26 cellular contexts compared by ENCODE assay signal in the genomic region with DNA sequence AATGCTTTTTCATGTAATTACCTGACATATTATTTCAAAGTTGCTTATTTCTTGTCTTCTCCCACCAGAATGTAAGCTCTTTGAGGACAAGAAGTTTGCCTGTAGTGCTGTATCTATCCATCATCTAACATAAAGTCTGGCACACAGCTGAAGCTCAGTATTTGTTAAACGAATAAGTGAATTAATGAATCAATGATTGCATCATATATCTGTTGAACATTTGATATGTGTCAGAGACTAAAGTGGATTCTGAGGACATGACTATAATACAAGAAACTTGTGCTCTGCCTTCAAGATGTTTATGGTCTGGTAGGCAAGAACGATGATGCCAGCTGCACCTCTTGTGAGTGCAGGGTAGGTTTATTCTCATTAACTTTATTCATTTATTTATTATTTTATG.
"Had no signal": no experiment of that assay in that cellular context is flagged by ENCODE, and none has a peak within 500 bp of the region (broad histone marks: within the 10 kb centered on the region; RNA-seq: fewer than 3 reads in every experiment).

No MANE protein-coding gene starts in this region.

- H3K4me1 ChIP-seq: stomach, testis, thyroid gland, tibial nerve, transverse colon, upper lobe of left lung, upper lobe of right lung, uterus, vagina had no signal

- FAIRE-seq: urothelium cell line had no signal

- DNase-seq: stimulated activated CD4-positive, alpha-beta T cell treated with anti-CD3 and anti-CD28 coated beads, Interleukin-2, amount 100 ng/mL, for 48 hours; stimulated activated CD4-positive, alpha-beta T cell treated with anti-CD3 and anti-CD28 coated beads, Interleukin-4, amount 100 ng/mL, for 1 hour; stimulated activated CD4-positive, alpha-beta T cell treated with anti-CD3 and anti-CD28 coated beads, Interleukin-4, amount 100 ng/mL, for 24 hours; stimulated activated CD4-positive, alpha-beta T cell treated with anti-CD3 and anti-CD28 coated beads, Interleukin-4, amount 100 ng/mL, for 4 hours; stimulated activated CD8-positive, alpha-beta memory T cell treated with anti-CD3 and anti-CD28 coated beads, Interleukin-4, amount 100 ng/mL, for 48 hours; stimulated activated naive B cell treated with anti-CD40 and anti-IgM and Interleukin-4, amounts not matched to agents 10 μg/mL and 1 μg/mL and 100 μg/mL, for 72 hours; stimulated activated naive CD4-positive, alpha-beta T cell; stimulated activated naive CD4-positive, alpha-beta T cell treated with Interleukin-2 at 50 U/mL for 16 hours; stimulated activated naive CD8-positive, alpha-beta T cell treated with anti-CD3 and anti-CD28 coated beads, Interleukin-15, amount 100 ng/mL, for 72 hours; stimulated activated naive CD8-positive, alpha-beta T cell treated with anti-CD3 and anti-CD28 coated beads, Interleukin-15, Interleukin-2, amounts not matched to agents 100 U/mL and 50 U/mL, for 24 hours; stomach; substantia nigra; testis; thyroid gland; tibial artery; transverse colon; trophoblast cell; upper lobe of left lung; upper lobe of right lung; uterus had no signal

- H3K27me3 ChIP-seq: stomach, testis, thyroid gland, tibial artery, tibial nerve, transverse colon, upper lobe of left lung, upper lobe of right lung, uterus, vagina had no signal

- H3K36me3 ChIP-seq: stomach, thoracic aorta, thyroid gland, tibial artery, tibial nerve, transverse colon, upper lobe of left lung, upper lobe of right lung, uterus, vagina had no signal

- ATAC-seq: stimulated activated effector memory CD8-positive, alpha-beta T cell treated with anti-CD3 and anti-CD28 coated beads, Interleukin-12 subunit alpha, Interleukin-12 subunit beta, amount 100 ng/mL, for 72 hours; stimulated activated memory B cell treated with anti-CD40 and anti-IgM and Interleukin-4, amounts not matched to agents 10 μg/mL and 1 μg/mL and 100 μg/mL, for 72 hours; stimulated activated naive B cell treated with anti-CD40 and anti-IgM and Interleukin-4, amounts not matched to agents 10 μg/mL and 1 μg/mL and 100 μg/mL, for 72 hours; stimulated activated naive CD8-positive, alpha-beta T cell treated with anti-CD3 and anti-CD28 coated beads, Interleukin-15, amount 100 ng/mL, for 72 hours; stimulated activated naive CD8-positive, alpha-beta T cell treated with anti-CD3 and anti-CD28 coated beads, Interleukin-15, Interleukin-2, amounts not matched to agents 100 U/mL and 50 U/mL, for 24 hours; upper lobe of right lung had no signal

- H3K4me3 ChIP-seq: stomach, testis, thoracic aorta, thyroid gland, tibial artery, tibial nerve, transverse colon, upper lobe of left lung, upper lobe of right lung, uterus, vagina had no signal

- H3K9me3 ChIP-seq: stomach, testis, thoracic aorta, thyroid gland, tibial artery, tibial nerve, transverse colon, upper lobe of left lung, upper lobe of right lung, uterus, vagina had no signal

- H3K27ac ChIP-seq: stomach, testis, thoracic aorta, thyroid gland, tibial artery, tibial nerve, transverse colon, upper lobe of left lung, upper lobe of right lung, uterus, vagina had no signal
